Comparison of ENCODE assay signal across 1 cellular context in genomic region chr1:151888972-151889570, GRCh38.
TF ChIP-seq lines count a peak whose summit lies in the region.

No MANE protein-coding gene starts in this region.

TF ChIP-seq in K562, 482 proteins besides CTCF, POLR2A, EP300 and RAD21:
- TF ChIP-seq SMC3 (conservative IDR thresholded peaks at IDR 0.05; ENCODE audit: insufficient read depth, low read depth, low read length) (0 out of 2 replicates have a peak, but pooled peaks have one; percentile 8), RBM15 (IDR thresholded peaks at IDR 0.05; ENCODE audit: insufficient read depth, low read length) (no peak), ERF (CRISPR knock-in tag; IDR thresholded peaks at IDR 0.05) (no peak), SETDB1 (IDR thresholded peaks at IDR 0.05; ENCODE audit: low read length) (no peak)
